Comparison of ENCODE assay signal across 8 cellular contexts in the genomic region with DNA sequence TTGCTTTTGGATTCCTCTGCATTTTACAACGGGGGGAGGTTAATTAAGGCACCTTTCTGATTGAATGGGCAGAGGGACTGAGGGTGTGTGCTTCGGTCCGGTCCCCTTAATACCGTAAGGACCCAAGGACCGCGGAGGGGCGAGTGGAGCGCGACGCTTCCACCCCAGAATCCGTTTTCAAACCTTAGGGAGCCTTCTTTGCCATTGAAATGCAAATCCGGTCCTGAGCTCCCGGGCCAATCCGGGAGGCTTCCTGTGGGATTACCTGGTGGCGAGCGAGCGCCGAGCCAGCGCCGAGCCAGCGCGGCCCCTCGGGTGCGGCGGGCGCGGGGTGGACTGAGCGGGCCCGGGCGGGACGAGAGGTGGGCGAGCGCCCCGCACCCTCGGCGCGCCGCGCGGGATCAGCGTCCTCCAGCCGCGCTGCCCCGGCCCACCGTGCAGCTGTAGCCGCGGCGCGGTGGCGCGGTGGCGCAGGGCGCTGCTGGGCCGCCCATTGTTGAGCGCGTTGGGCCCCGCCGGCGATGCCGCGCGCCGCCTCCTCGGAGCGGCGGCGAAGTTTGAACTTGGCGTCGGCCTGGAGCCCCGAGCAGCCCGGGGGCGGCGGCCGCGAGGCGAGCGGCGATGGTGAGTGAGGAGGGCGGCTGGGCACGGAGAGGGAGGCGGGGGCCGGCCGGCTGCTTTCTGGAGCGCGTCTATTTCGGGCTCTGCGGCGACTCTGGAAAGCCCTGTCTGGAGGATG.
DNase-seq lines count a peak whose midpoint lies in the region; ATAC-seq and TF ChIP-seq lines count a peak whose summit lies in the region.

No MANE protein-coding gene starts in this region.

- H3K4me3 ChIP-seq in cardiac muscle cell, result peak overlapping the region; percentile 87

- DNase-seq in COR-L47 (lab: John Stamatoyannopoulos, UW), result peak; percentile 69
- DNase-seq in NCI-H128 (lab: John Stamatoyannopoulos, UW; ENCODE audit: unreplicated experiment), result peak; percentile 47
- no peak for DNase-seq in activated T-helper 2 cell treated with anti-CD3 and anti-CD28 coated beads, Interferon-gamma antibody, Interleukin-2, Interleukin-4, amounts not matched to agents 10 μg/mL and 5 μg/mL and 100 μg/mL, durations not matched to agents 14 hours and 24 hours and 36 hours (ENCODE audit: low spot score)
- peak; percentile 48 to 75 for DNase-seq in cardiac muscle cell (ENCODE audit: low read depth in 1 of 2, low spot score in 1 of 2)
- DNase-seq in posterior vena cava (ENCODE audit: low spot score), result peak; percentile 85
- DNase-seq in globus pallidus (ENCODE audit: low spot score), result no peak

- TF ChIP-seq CTCF in cardiac muscle cell (IDR thresholded peaks at IDR 0.05; ENCODE audit: low read depth, low read length), result no peak

- H3K27ac Mint-ChIP-seq in activated T-helper 2 cell treated with anti-CD3 and anti-CD28 coated beads, Interferon-gamma antibody, Interleukin-2, Interleukin-4, amounts not matched to agents 10 μg/mL and 5 μg/mL and 100 μg/mL, durations not matched to agents 14 hours and 24 hours and 36 hours, result no peak overlapping the region

- peaks cover 71% of the 10 kb centered on the region for H3K27me3 Mint-ChIP-seq in activated T-helper 2 cell treated with anti-CD3 and anti-CD28 coated beads, Interferon-gamma antibody, Interleukin-2, Interleukin-4, amounts not matched to agents 10 μg/mL and 5 μg/mL and 100 μg/mL, durations not matched to agents 14 hours and 24 hours and 36 hours (ENCODE audit: low read depth)

- no peaks in the 10 kb centered on the region for H3K36me3 ChIP-seq in cardiac muscle cell

- intact Hi-C loops in activated T-helper 2 cell treated with anti-CD3 and anti-CD28 coated beads, Interferon-gamma antibody, Interleukin-2, Interleukin-4, amounts not matched to agents 10 μg/mL and 5 μg/mL and 100 μg/mL, durations not matched to agents 14 hours and 24 hours and 36 hours (cut with micrococcal nuclease), result no loop called here
- intact Hi-C loops in posterior vena cava (cut with DNase I), result no loop called here

- H3K9me3 Mint-ChIP-seq in activated T-helper 2 cell treated with anti-CD3 and anti-CD28 coated beads, Interferon-gamma antibody, Interleukin-2, Interleukin-4, amounts not matched to agents 10 μg/mL and 5 μg/mL and 100 μg/mL, durations not matched to agents 14 hours and 24 hours and 36 hours, result no peaks in the 10 kb centered on the region

- H3K4me1 ChIP-seq in cardiac muscle cell (ENCODE audit: low read depth), result peaks cover 37% of the 10 kb centered on the region

- H3K9me3 ChIP-seq in cardiac muscle cell (ENCODE audit: low read depth), result no peaks in the 10 kb centered on the region

- no peaks in the 10 kb centered on the region for H3K36me3 Mint-ChIP-seq in activated T-helper 2 cell treated with anti-CD3 and anti-CD28 coated beads, Interferon-gamma antibody, Interleukin-2, Interleukin-4, amounts not matched to agents 10 μg/mL and 5 μg/mL and 100 μg/mL, durations not matched to agents 14 hours and 24 hours and 36 hours (ENCODE audit: low read depth)

- peak overlapping the region; percentile 89 for H3K27ac ChIP-seq in cardiac muscle cell

- H3K27me3 ChIP-seq in cardiac muscle cell, result peaks cover 4% of the 10 kb centered on the region

- H3K4me3 Mint-ChIP-seq in activated T-helper 2 cell treated with anti-CD3 and anti-CD28 coated beads, Interferon-gamma antibody, Interleukin-2, Interleukin-4, amounts not matched to agents 10 μg/mL and 5 μg/mL and 100 μg/mL, durations not matched to agents 14 hours and 24 hours and 36 hours (ENCODE audit: low read depth), result peak overlapping the region; percentile 10

- peaks cover 8% of the 10 kb centered on the region for H3K4me1 Mint-ChIP-seq in activated T-helper 2 cell treated with anti-CD3 and anti-CD28 coated beads, Interferon-gamma antibody, Interleukin-2, Interleukin-4, amounts not matched to agents 10 μg/mL and 5 μg/mL and 100 μg/mL, durations not matched to agents 14 hours and 24 hours and 36 hours (ENCODE audit: low read depth)

- peak; percentile 32 for ATAC-seq in GM21447 (IDR thresholded peaks at IDR 0.05; ENCODE audit: unreplicated experiment)
- no peak for ATAC-seq in HG03135 (IDR thresholded peaks at IDR 0.05; ENCODE audit: unreplicated experiment)

Comparison
In these comparisons a context has a peak if more than half of its experiments do, and no peak if none do; other contexts are left out.
1. DNase-seq: peak in COR-L47 (single experiment), NCI-H128 (single experiment), cardiac muscle cell (2 of 2) and posterior vena cava (single experiment); none in activated T-helper 2 cell treated with anti-CD3 and anti-CD28 coated beads, Interferon-gamma antibody, Interleukin-2, Interleukin-4, amounts not matched to agents 10 μg/mL and 5 μg/mL and 100 μg/mL, durations not matched to agents 14 hours and 24 hours and 36 hours (single experiment) and globus pallidus (single experiment).